Comparison of ENCODE assay signal across 8 cellular contexts in genomic region chr6:109381007-109381746, GRCh38. TPM values are rescaled to one million over a fixed set of nuclear protein-coding genes. Genes with fewer than 3 reads are reported as not detected.
DNase-seq lines count a peak whose midpoint lies in the region; ATAC-seq and TF ChIP-seq lines count a peak whose summit lies in the region.

No MANE protein-coding gene starts in this region.

- H3K4me1 Mint-ChIP-seq in GM23338 = peaks cover 29% of the 10 kb centered on the region
- peaks cover 31% of the 10 kb centered on the region for H3K4me1 Mint-ChIP-seq in osteocyte (ENCODE audit: unreplicated experiment)

- H3K27me3 ChIP-seq in GM23338 (ENCODE audit: insufficient read depth) (no peaks in the 10 kb centered on the region), SJSA1 (replicated peaks) (no peaks in the 10 kb centered on the region)

- peaks cover 10% of the 10 kb centered on the region for H3K27me3 Mint-ChIP-seq in GM23338 (ENCODE audit: insufficient read depth, low read depth, poor library complexity)
- H3K27me3 Mint-ChIP-seq in osteocyte (ENCODE audit: unreplicated experiment) = peaks cover 8% of the 10 kb centered on the region

- in situ Hi-C loops in KBM-7 (cut with MboI; ENCODE audit: low pct_unique_long_range_greater_than_20kb, low sequenced_read_pairs) = loop anchor here (25.0 kb wide), 2 partner anchors 194 to 844 kb away; no protein-coding TSS in a partner anchor

- no peaks in the 10 kb centered on the region for H3K9me3 Mint-ChIP-seq in GM23338
- H3K9me3 Mint-ChIP-seq in osteocyte (ENCODE audit: unreplicated experiment) = no peaks in the 10 kb centered on the region

- H3K4me3 Mint-ChIP-seq in GM23338 = peak overlapping the region; percentile 89
- peak overlapping the region; percentile 91 for H3K4me3 Mint-ChIP-seq in osteocyte (ENCODE audit: unreplicated experiment)

- no peaks in the 10 kb centered on the region for H3K9me2 ChIP-seq in GM23338 (ENCODE audit: insufficient read depth)

- H3K27ac Mint-ChIP-seq in GM23338 (peak overlapping the region; percentile 91), osteocyte (ENCODE audit: unreplicated experiment) (peak overlapping the region; percentile 91)

- DNase-seq in GM23338 (ENCODE audit: low spot score) (peak; percentile 11), SJSA1 (ENCODE audit: low read depth in 1 of 2, low spot score in 2 of 2) (peak in 1 of 2 experiments; percentile 55), epithelial cell of proximal tubule (ENCODE audit: low read depth) (no peak), osteocyte (ENCODE audit: extremely low spot score, unreplicated experiment) (no peak), KBM-7 (no peak), cerebellum (ENCODE audit: low spot score) (no peak)
- DNase-seq in effector CD8-positive, alpha-beta T cell (lab: John Stamatoyannopoulos, UW) = no peak

- H3K4me3 ChIP-seq in GM23338 (peak overlapping the region; percentile 78), SJSA1 (peak overlapping the region; percentile 90), epithelial cell of proximal tubule (ENCODE audit: low read depth, low read length) (peak overlapping the region; percentile 74)

- no peaks in the 10 kb centered on the region for H3F3A ChIP-seq in GM23338 (replicated peaks; ENCODE audit: low read depth)

- peak overlapping the region; percentile 59 for H2AFZ ChIP-seq in GM23338

- H3K4me1 ChIP-seq in GM23338 (ENCODE audit: insufficient read depth) (peaks cover 18% of the 10 kb centered on the region), SJSA1 (replicated peaks) (peaks cover 30% of the 10 kb centered on the region)

- H3K27ac ChIP-seq in C4-2B = peak overlapping the region; percentile 99
- peak overlapping the region; percentile 88 for H3K27ac ChIP-seq in GM23338 (ENCODE audit: low read depth)
- peak overlapping the region; percentile 99 for H3K27ac ChIP-seq in SJSA1

- ATAC-seq in GM23338 = no peak

- H3K36me3 Mint-ChIP-seq in GM23338 (ENCODE audit: low read depth) = peaks cover 26% of the 10 kb centered on the region
- H3K36me3 Mint-ChIP-seq in osteocyte (ENCODE audit: unreplicated experiment) = peaks cover 19% of the 10 kb centered on the region

- H3K4me2 ChIP-seq in GM23338 = peak overlapping the region; percentile 82

- TF ChIP-seq CTCF in C4-2B (conservative IDR thresholded peaks at IDR 0.05) (no peak), GM23338 (conservative IDR thresholded peaks at IDR 0.05; ENCODE audit: low read depth in 2 of 2) (no peak), epithelial cell of proximal tubule (conservative IDR thresholded peaks at IDR 0.05; ENCODE audit: low read depth, low read length) (no peak), osteocyte (IDR thresholded peaks at IDR 0.05) (no peak)

- H3K79me2 ChIP-seq in GM23338 (replicated peaks; ENCODE audit: insufficient read depth) = peaks cover 55% of the 10 kb centered on the region

- H3K36me3 ChIP-seq in GM23338 (ENCODE audit: insufficient read depth) = peaks cover 17% of the 10 kb centered on the region
- peaks cover 47% of the 10 kb centered on the region for H3K36me3 ChIP-seq in SJSA1

- no peaks in the 10 kb centered on the region for H3K9me3 ChIP-seq in SJSA1 (replicated peaks)

- H4K20me1 ChIP-seq in GM23338 (replicated peaks; ENCODE audit: insufficient read depth) = peaks cover 37% of the 10 kb centered on the region

TF ChIP-seq in GM23338, 12 proteins besides CTCF, POLR2A, EP300 and RAD21:
- TF ChIP-seq JUNB (IDR thresholded peaks at IDR 0.05; ENCODE audit: unreplicated experiment) (no peak), NANOG (IDR thresholded peaks at IDR 0.05; ENCODE audit: borderline replicate concordance) (no peak)
TF ChIP-seq in GM23338: peak in this region for 0.

RNA-seq across cellular contexts. Expression of gene CD164, which starts 1.1 kb away (rescaled TPM):
- total RNA-seq in GM23338 (2014; rRNA removed; shearing (Covaris generic)) = 81.0 and 103 TPM in 2 replicates
- 64.4 and 83.8 TPM in 2 replicates for polyA plus RNA-seq in GM23338 (2016; fragmentation: Nextera tagmentation; extraction: Ambion mirVana)
- total RNA-seq in SJSA1 (2014; rRNA removed; shearing (Covaris generic)) = 188 and 193 TPM in 2 replicates
- 104 and 110 TPM in 2 replicates for total RNA-seq in epithelial cell of proximal tubule
- 286 and 297 TPM in 2 replicates for total RNA-seq in osteocyte
- 67.1 TPM for total RNA-seq in cerebellum

RNA-seq across cellular contexts. Expression of gene PPIL6, which starts 59.3 kb away (rescaled TPM):
- 1.5 and 1.7 TPM in 2 replicates for total RNA-seq in GM23338 (2014; rRNA removed; shearing (Covaris generic))
- 0.54 and 1.7 TPM in 2 replicates for polyA plus RNA-seq in GM23338 (2016; fragmentation: Nextera tagmentation; extraction: Ambion mirVana)
- total RNA-seq in SJSA1 (2014; rRNA removed; shearing (Covaris generic)) = 0.29 TPM in 1 of 2 replicates, not detected in the other
- total RNA-seq in epithelial cell of proximal tubule (0.80 and 2.5 TPM in 2 replicates), osteocyte (1.9 and 2.2 TPM in 2 replicates), cerebellum (14.5 TPM)

RNA-seq across cellular contexts. Expression of gene SMPD2, which starts 59.3 kb away (rescaled TPM):
- 10.9 and 12.6 TPM in 2 replicates for total RNA-seq in GM23338 (2014; rRNA removed; shearing (Covaris generic))
- 4.9 and 5.6 TPM in 2 replicates for polyA plus RNA-seq in GM23338 (2016; fragmentation: Nextera tagmentation; extraction: Ambion mirVana)
- total RNA-seq in SJSA1 (2014; rRNA removed; shearing (Covaris generic)) = 6.0 and 9.9 TPM in 2 replicates
- total RNA-seq in epithelial cell of proximal tubule (9.1 and 9.6 TPM in 2 replicates), osteocyte (9.8 and 10.1 TPM in 2 replicates), cerebellum (6.4 TPM)
